ENCODE assay signal across 8 cellular contexts in the genomic region with DNA sequence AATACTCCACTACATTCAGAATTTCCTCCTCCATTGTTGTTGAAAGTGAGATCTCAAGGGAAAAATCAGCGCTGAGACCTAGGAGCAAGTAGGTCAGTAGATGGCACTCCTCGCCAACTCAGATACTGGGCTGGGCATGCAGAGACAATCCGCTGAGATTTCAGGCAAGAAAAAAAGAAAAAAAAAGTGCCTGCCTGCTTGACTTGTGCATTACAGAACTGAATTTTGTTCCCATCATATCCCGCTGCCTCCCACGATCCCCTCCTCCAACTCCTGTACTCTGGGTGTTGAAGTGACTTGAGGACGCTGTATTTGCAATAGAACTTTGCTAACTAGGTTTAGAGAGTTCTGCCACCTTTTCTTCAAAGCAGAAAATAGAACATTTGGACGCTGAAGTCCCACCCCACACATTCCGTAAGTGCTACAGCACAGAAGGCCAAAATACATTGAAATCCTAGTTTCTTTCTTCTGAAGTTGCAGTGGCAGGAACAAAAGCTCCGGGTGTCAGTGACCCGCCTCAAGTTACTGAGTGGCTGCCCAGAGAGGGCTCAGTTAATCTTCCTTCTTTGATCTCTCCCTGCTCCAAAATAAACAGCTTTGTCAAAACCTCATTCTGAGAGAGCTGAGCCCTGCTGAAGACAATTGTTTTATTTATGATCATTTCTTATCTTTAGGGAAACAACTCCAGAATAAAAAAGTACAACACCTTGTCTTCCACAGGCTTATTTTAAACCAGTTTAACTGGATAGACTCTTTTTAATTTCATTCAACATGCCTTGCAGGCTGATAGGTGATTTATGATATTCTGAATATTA.
DNase-seq lines count a peak whose midpoint lies in the region; ATAC-seq and TF ChIP-seq lines count a peak whose summit lies in the region.

No MANE protein-coding gene starts in this region.

- peak overlapping the region; percentile 68 for H3K4me2 ChIP-seq in PC-3 (ENCODE audit: low read length)

- H3K36me3 ChIP-seq in PC-3 (ENCODE audit: low read depth, low read length) = no peaks in the 10 kb centered on the region
- peaks cover 0 to 3% of the 10 kb centered on the region in 2 donors for H3K36me3 ChIP-seq in vagina

- peak; percentile 63 for TF ChIP-seq CTCF in GM13976 (IDR thresholded peaks at IDR 0.05; ENCODE audit: borderline replicate concordance, control extremely low read depth, extremely low read depth, insufficient read depth, missing control alignments)
- TF ChIP-seq CTCF in PC-3 (conservative IDR thresholded peaks at IDR 0.05; ENCODE audit: low read depth, low read length) = peak; percentile 82
- peak in 2 of 3 experiments; percentile 17 to 46 for TF ChIP-seq CTCF in vagina (IDR thresholded peaks at IDR 0.05)

- DNase-seq in A172 (ENCODE audit: low spot score) (peak; percentile 78), GM13976 (ENCODE audit: low spot score) (peak; percentile 58), HT-29 (ENCODE audit: low spot score) (peak; percentile 80), PC-3 (peak; percentile 75), head of caudate nucleus (peak; percentile 55 to 92 (median 77)), pons (ENCODE audit: low spot score) (peak; percentile 79), vagina (ENCODE audit: extremely low spot score in 2 of 2) (no peak)
- DNase-seq in activated naive CD4-positive, alpha-beta T cell treated with anti-CD3 and anti-CD28 coated beads, Interleukin-2, amount 50 U/mL, for 72 hours (ENCODE audit: low spot score in 2 of 2) = peak in 1 of 2 donors; percentile 43

- peak overlapping the region; percentile 65 for H2AFZ ChIP-seq in PC-3 (ENCODE audit: low read length)

- H3K4me1 ChIP-seq in PC-3 (ENCODE audit: insufficient read depth, low read length) (peaks cover 21% of the 10 kb centered on the region), vagina (peaks cover 16% of the 10 kb centered on the region)

- H3K27ac ChIP-seq in PC-3 (ENCODE audit: low read length) = no peak overlapping the region
- H3K27ac ChIP-seq in vagina = peak overlapping the region; percentile 38

- in situ Hi-C loops in GM13976 (cut with MboI; ENCODE audit: low sequenced_read_pairs, unreplicated experiment) = loop anchor here (10.0 to 25.0 kb wide), 3 partner anchors 422 to 756 kb away; no protein-coding TSS in a partner anchor

- no peak for TF ChIP-seq POLR2A in vagina (IDR thresholded peaks at IDR 0.05)

- peaks cover 8 to 51% of the 10 kb centered on the region in 2 donors for H3K36me3 Mint-ChIP-seq in activated naive CD4-positive, alpha-beta T cell treated with anti-CD3 and anti-CD28 coated beads, Interleukin-2, amount 50 U/mL, for 72 hours

- H3F3A ChIP-seq in PC-3 (ENCODE audit: low read length, unreplicated experiment) = no peaks in the 10 kb centered on the region

- H3K9me3 Mint-ChIP-seq in activated naive CD4-positive, alpha-beta T cell treated with anti-CD3 and anti-CD28 coated beads, Interleukin-2, amount 50 U/mL, for 72 hours = no peaks in the 10 kb centered on the region

- H3K9ac ChIP-seq in PC-3 (ENCODE audit: low read length) = no peak overlapping the region

- H3K79me2 ChIP-seq in PC-3 (ENCODE audit: low read length) = no peaks in the 10 kb centered on the region

- no peaks in the 10 kb centered on the region for H3K9me3 ChIP-seq in PC-3 (ENCODE audit: low read length)
- H3K9me3 ChIP-seq in vagina = no peaks in the 10 kb centered on the region

- H4K20me1 ChIP-seq in PC-3 (ENCODE audit: low read length) = no peaks in the 10 kb centered on the region

- intact Hi-C loops in PC-3 (cut with micrococcal nuclease) (loop anchor here (1.0 to 10.0 kb wide), 8 partner anchors 51 to 748 kb away; no protein-coding TSS in a partner anchor), head of caudate nucleus (cut with DNase I) (loop anchor here (5.0 kb wide), 2 partner anchors 266 to 586 kb away; a partner anchor contains a TSS), vagina (cut with DNase I) (no loop called here)

- POLR2A ChIA-PET in PC-3 (lab: Charles Lee; ENCODE audit: unreplicated experiment) = no interaction called here

- peak; percentile 89 for ATAC-seq in PC-3
- ATAC-seq in activated naive CD4-positive, alpha-beta T cell treated with anti-CD3 and anti-CD28 coated beads, Interleukin-2, amount 50 U/mL, for 72 hours = peak; percentile 14 to 35

- no peaks in the 10 kb centered on the region for H3K27me3 ChIP-seq in PC-3 (ENCODE audit: low read length)
- no peaks in the 10 kb centered on the region for H3K27me3 ChIP-seq in vagina

- no TSS peak for BruUV-seq in PC-3 (replicated peaks; lab: Mats Ljungman, UMichigan)

- H3K4me3 ChIP-seq in PC-3 (ENCODE audit: low read length) = peak overlapping the region; percentile 43; the same call in 1 of the 2 replicates
- H3K4me3 ChIP-seq in vagina = peak overlapping the region in 1 of 2 donors; percentile 2

- H3K9me2 ChIP-seq in PC-3 (replicated peaks; ENCODE audit: low read length) = no peaks in the 10 kb centered on the region

- peak overlapping the region; percentile 48 to 55 for H3K27ac Mint-ChIP-seq in activated naive CD4-positive, alpha-beta T cell treated with anti-CD3 and anti-CD28 coated beads, Interleukin-2, amount 50 U/mL, for 72 hours

- CTCF ChIA-PET in PC-3 (lab: Charles Lee) = no interaction called here

Comparison
In these comparisons a context has a peak if more than half of its experiments do, and no peak if none do; other contexts are left out.
1. DNase-seq: peak in A172 (single experiment), GM13976 (single experiment), HT-29 (single experiment), PC-3 (single experiment), head of caudate nucleus (42 of 42) and pons (single experiment); none in vagina (0 of 2).
2. CTCF ChIP-seq: peak in every context shown above with its lines; median percentile 82 in PC-3; 63 in GM13976; 32 in vagina.